In genomic region chr7:95916573-95917371, GRCh38 we compare ENCODE assay signal across 7 cellular contexts.
A peak's percentile ranks its signal among the peaks of the same experiment; 100 is the strongest.
DNase-seq lines count a peak whose midpoint lies in the region; ATAC-seq and TF ChIP-seq lines count a peak whose summit lies in the region.

No MANE protein-coding gene starts in this region.

- H3K36me3 Mint-ChIP-seq in activated CD4-positive, alpha-beta T cell treated with anti-CD3 and anti-CD28 coated beads, Interleukin-2, amount 10 ng/mL, durations not matched to agents 24 days and 14 days (ENCODE audit: low read depth), result no peaks in the 10 kb centered on the region

- no peaks in the 10 kb centered on the region for H3K27me3 ChIP-seq in right lobe of liver

- H3K27ac ChIP-seq in right lobe of liver, result peak overlapping the region; percentile 53 to 61 (median 59)

- H3K4me3 Mint-ChIP-seq in activated CD4-positive, alpha-beta T cell treated with anti-CD3 and anti-CD28 coated beads, Interleukin-2, amount 10 ng/mL, durations not matched to agents 24 days and 14 days, result no peak overlapping the region

- intact Hi-C loops in activated CD4-positive, alpha-beta T cell treated with anti-CD3 and anti-CD28 coated beads, Interleukin-2, amount 10 ng/mL, durations not matched to agents 24 days and 14 days (cut with micrococcal nuclease), result loop anchor here (1.0 to 10.0 kb wide), 5 partner anchors 158 to 1921 kb away; no protein-coding TSS in a partner anchor
- intact Hi-C loops in right lobe of liver (cut with DNase I), result no loop called here

- H3K4me3 ChIP-seq in GM12875 (ENCODE audit: low read depth, low read length), result no peak overlapping the region
- H3K4me3 ChIP-seq in right lobe of liver, result peak overlapping the region; percentile 34 to 47 (median 41)

- DNase-seq in NCI-H2227 treated with DMSO at 0.1 percent for 48 hours (lab: John Stamatoyannopoulos, UW) (peak; percentile 89), dermis blood vessel endothelial cell (peak; percentile 86), right lobe of liver (peak; percentile 71 to 76 (median 74))
- peak; percentile 90 for DNase-seq in activated CD4-positive, alpha-beta T cell treated with anti-CD3 and anti-CD28 coated beads, Interleukin-2, amount 10 ng/mL, durations not matched to agents 24 days and 14 days
- peak; percentile 36 to 69 (median 40) for DNase-seq in stimulated activated CD4-positive, alpha-beta T cell treated with anti-CD3 and anti-CD28 coated beads, TNF-alpha, amount 100 ng/mL, for 1 hour (ENCODE audit: low read depth in 3 of 3, low spot score in 1 of 3)

- H3K27me3 Mint-ChIP-seq in activated CD4-positive, alpha-beta T cell treated with anti-CD3 and anti-CD28 coated beads, Interleukin-2, amount 10 ng/mL, durations not matched to agents 24 days and 14 days, result peaks cover 15% of the 10 kb centered on the region

- H3K9me3 ChIP-seq in right lobe of liver, result no peaks in the 10 kb centered on the region

- H3K27ac Mint-ChIP-seq in activated CD4-positive, alpha-beta T cell treated with anti-CD3 and anti-CD28 coated beads, Interleukin-2, amount 10 ng/mL, durations not matched to agents 24 days and 14 days, result no peak overlapping the region

- H3K36me3 ChIP-seq in right lobe of liver, result no peaks in the 10 kb centered on the region

- peak; percentile 69 for TF ChIP-seq CTCF in GM12875 (IDR thresholded peaks at IDR 0.05; ENCODE audit: borderline replicate concordance, insufficient read depth, low read depth, low read length)
- TF ChIP-seq CTCF in right lobe of liver (IDR thresholded peaks at IDR 0.05), result peak; percentile 92 to 97 (median 94)

- 8% methylated on average over 20 of the region's 20 CpGs for WGBS in right lobe of liver (ENCODE audit: insufficient coverage, low coverage, low lambda C conversion rate, missing lambda C conversion rate)

- H3K9me3 Mint-ChIP-seq in activated CD4-positive, alpha-beta T cell treated with anti-CD3 and anti-CD28 coated beads, Interleukin-2, amount 10 ng/mL, durations not matched to agents 24 days and 14 days, result no peaks in the 10 kb centered on the region

- peak; percentile 83 for ATAC-seq in HG02885 (IDR thresholded peaks at IDR 0.05; ENCODE audit: poor library complexity, unreplicated experiment)
- peak; percentile 90 to 93 (median 91) for ATAC-seq in right lobe of liver

- no peak for TF ChIP-seq POLR2A in right lobe of liver (IDR thresholded peaks at IDR 0.05)

- H3K4me1 ChIP-seq in right lobe of liver, result no peaks in the 10 kb centered on the region

- peaks cover 7% of the 10 kb centered on the region for H3K4me1 Mint-ChIP-seq in activated CD4-positive, alpha-beta T cell treated with anti-CD3 and anti-CD28 coated beads, Interleukin-2, amount 10 ng/mL, durations not matched to agents 24 days and 14 days

Comparison
In these comparisons a context has a peak if more than half of its experiments do, and no peak if none do; other contexts are left out.
1. DNase-seq: peak in every context shown above with its lines; median percentile 90 in activated CD4-positive, alpha-beta T cell treated with anti-CD3 and anti-CD28 coated beads, Interleukin-2, amount 10 ng/mL, durations not matched to agents 24 days and 14 days; 89 in NCI-H2227 treated with DMSO at 0.1 percent for 48 hours; 86 in dermis blood vessel endothelial cell; 74 in right lobe of liver; 40 in stimulated activated CD4-positive, alpha-beta T cell treated with anti-CD3 and anti-CD28 coated beads, TNF-alpha, amount 100 ng/mL, for 1 hour.